In genomic region chr19:3721131-3721899, GRCh38 we compare ENCODE assay signal across 1 cellular context.
TF ChIP-seq lines count a peak whose summit lies in the region.

No MANE protein-coding gene starts in this region.

TF ChIP-seq in K562, 482 proteins besides CTCF, POLR2A, EP300 and RAD21 (continued from another document and continues in another):
- TF ChIP-seq NR2C1 (IDR thresholded peaks at IDR 0.05): peak; percentile 63; the same call in 1 of the 2 replicates
- peak; percentile 57 for TF ChIP-seq NR2C1 (tag; IDR thresholded peaks at IDR 0.05)
- TF ChIP-seq ZNF785 (CRISPR knock-in tag; IDR thresholded peaks at IDR 0.05): no peak
- no peak for TF ChIP-seq GMEB1 (CRISPR knock-in tag; IDR thresholded peaks at IDR 0.05)
- no peak; the same call in 1 of the 2 replicates for TF ChIP-seq MTA2 (IDR thresholded peaks at IDR 0.05; ENCODE audit: low read depth)
- TF ChIP-seq MIER1 (IDR thresholded peaks at IDR 0.05; ENCODE audit: low read depth): peak; percentile 94
- TF ChIP-seq ZNF668 (CRISPR knock-in tag; IDR thresholded peaks at IDR 0.05): no peak
- no peak; the same call in 1 of the 2 replicates for TF ChIP-seq ETS1 (conservative IDR thresholded peaks at IDR 0.05; ENCODE audit: control insufficient read depth, low read depth, low read length)
- TF ChIP-seq MCM2 (IDR thresholded peaks at IDR 0.05; ENCODE audit: low read depth): no peak
- 0 out of 2 replicates have a peak, but pooled peaks have one; percentile 32 for TF ChIP-seq CBX5 (IDR thresholded peaks at IDR 0.05; ENCODE audit: borderline replicate concordance, low read depth)
- TF ChIP-seq MEF2D (tag; conservative IDR thresholded peaks at IDR 0.05; ENCODE audit: low read depth): no peak
- no peak for TF ChIP-seq POLR3G (IDR thresholded peaks at IDR 0.05; ENCODE audit: extremely low read depth, insufficient read length, insufficient replicate concordance)
- TF ChIP-seq ZNF224 (CRISPR knock-in tag; IDR thresholded peaks at IDR 0.05): no peak
- TF ChIP-seq SMARCC2 (IDR thresholded peaks at IDR 0.05; ENCODE audit: low read depth): no peak
- peak; percentile 60 for TF ChIP-seq TEAD4 (IDR thresholded peaks at IDR 0.05; ENCODE audit: low read length)
- no peak for TF ChIP-seq TEAD4 (CRISPR knock-in tag; IDR thresholded peaks at IDR 0.05; ENCODE audit: borderline replicate concordance)
- TF ChIP-seq ZNF586 (CRISPR knock-in tag; conservative IDR thresholded peaks at IDR 0.05): no peak
- peak; percentile 42; the same call in 1 of the 2 replicates for TF ChIP-seq MAX (CRISPR knock-in tag; IDR thresholded peaks at IDR 0.05)
- no peak for TF ChIP-seq HMG20B (CRISPR knock-in tag; IDR thresholded peaks at IDR 0.05)
- TF ChIP-seq CREB3L1 (IDR thresholded peaks at IDR 0.05; ENCODE audit: borderline replicate concordance, low read depth): peak; percentile 30; the same call in 1 of the 2 replicates
- no peak for TF ChIP-seq ZNF311 (CRISPR knock-in tag; IDR thresholded peaks at IDR 0.05)
- no peak for TF ChIP-seq ZNF551 (CRISPR knock-in tag; IDR thresholded peaks at IDR 0.05)
- no peak for TF ChIP-seq ZNF395 (CRISPR knock-in tag; IDR thresholded peaks at IDR 0.05)
- TF ChIP-seq POLR2G (IDR thresholded peaks at IDR 0.05; ENCODE audit: low read depth, low read length): peak; percentile 78
- TF ChIP-seq ZKSCAN1 (IDR thresholded peaks at IDR 0.05; ENCODE audit: low read depth, low read length): peak; percentile 78; the same call in 1 of the 2 replicates
- no peak for TF ChIP-seq ZNF165 (CRISPR knock-in tag; IDR thresholded peaks at IDR 0.05; ENCODE audit: borderline replicate concordance)
- no peak for TF ChIP-seq OTX1 (CRISPR knock-in tag; IDR thresholded peaks at IDR 0.05)
- 0 out of 2 replicates have a peak, but pooled peaks have one; percentile 27 for TF ChIP-seq EP400 (IDR thresholded peaks at IDR 0.05)
- no peak for TF ChIP-seq POLR2H (tag; IDR thresholded peaks at IDR 0.05; ENCODE audit: low read depth)
- TF ChIP-seq MBD1 (CRISPR knock-in tag; IDR thresholded peaks at IDR 0.05): no peak
- TF ChIP-seq U2AF1 (optimal IDR thresholded peaks at IDR 0.05; ENCODE audit: low read depth, low read length): no peak
- no peak for TF ChIP-seq SAP30 (IDR thresholded peaks at IDR 0.05; ENCODE audit: borderline replicate concordance, insufficient read depth, low read depth, low read length, poor library complexity, severe bottlenecking)
- TF ChIP-seq RBM34 (IDR thresholded peaks at IDR 0.05; ENCODE audit: borderline replicate concordance, insufficient read depth, low read length): no peak
- no peak for TF ChIP-seq NFYB (IDR thresholded peaks at IDR 0.05; ENCODE audit: extremely low read depth, insufficient read length)
- peak in 1 of 2 experiments; percentile 83; a peak in 1 of 4 replicates for TF ChIP-seq SIN3A (IDR thresholded peaks at IDR 0.05; ENCODE audit: borderline replicate concordance in 2 of 2, control insufficient read depth in 1 of 2, low read depth in 2 of 2, low read length in 2 of 2)
- TF ChIP-seq ARID4B (CRISPR knock-in tag; IDR thresholded peaks at IDR 0.05): no peak
- no peak for TF ChIP-seq XRCC4 (IDR thresholded peaks at IDR 0.05; ENCODE audit: extremely low read depth, insufficient read depth, insufficient read length)
- peak; percentile 85 for TF ChIP-seq FOXP1 (CRISPR knock-in tag; IDR thresholded peaks at IDR 0.05)
- TF ChIP-seq U2AF2 (optimal IDR thresholded peaks at IDR 0.05; ENCODE audit: low read depth, low read length): no peak
- TF ChIP-seq SOX6 (IDR thresholded peaks at IDR 0.05): peak; percentile 63; the same call in 1 of the 2 replicates
- peak; percentile 100 for TF ChIP-seq BCOR (IDR thresholded peaks at IDR 0.05)
- no peak; the same call in 1 of the 2 replicates for TF ChIP-seq SIN3B (IDR thresholded peaks at IDR 0.05; ENCODE audit: low read depth)
- TF ChIP-seq ZBTB34 (CRISPR knock-in tag; IDR thresholded peaks at IDR 0.05): no peak
- TF ChIP-seq E2F3 (CRISPR knock-in tag; IDR thresholded peaks at IDR 0.05): no peak
- no peak for TF ChIP-seq COPS2 (conservative IDR thresholded peaks at IDR 0.05)
- TF ChIP-seq CREM (IDR thresholded peaks at IDR 0.05; ENCODE audit: low read depth): peak; percentile 85
- no peak for TF ChIP-seq ZNF444 (CRISPR knock-in tag; IDR thresholded peaks at IDR 0.05)
- TF ChIP-seq CTCFL (IDR thresholded peaks at IDR 0.05; ENCODE audit: borderline replicate concordance, insufficient read depth, low read depth, low read length, poor library complexity, severe bottlenecking): no peak
- TF ChIP-seq EHMT2 (IDR thresholded peaks at IDR 0.05): no peak
- TF ChIP-seq PHTF2 (CRISPR knock-in tag; IDR thresholded peaks at IDR 0.05): no peak
- no peak for TF ChIP-seq ZNF280A (IDR thresholded peaks at IDR 0.05; ENCODE audit: low read depth, partially characterized antibody)
- TF ChIP-seq KLF13 (tag; IDR thresholded peaks at IDR 0.05; ENCODE audit: borderline replicate concordance, low read depth): peak; percentile 95
- no peak for TF ChIP-seq NR1H2 (CRISPR knock-in tag; IDR thresholded peaks at IDR 0.05)
